In genomic region chr9:81626511-81626910, GRCh38 we compare ENCODE assay signal across 1 cellular context.
TF ChIP-seq lines count a peak whose summit lies in the region.

No MANE protein-coding gene starts in this region.

TF ChIP-seq in HCT116, 20 proteins besides CTCF, POLR2A, EP300 and RAD21 (continued from another document):
- TF ChIP-seq REST (IDR thresholded peaks at IDR 0.05; ENCODE audit: low read depth) (no peak), YY1 (IDR thresholded peaks at IDR 0.05; ENCODE audit: extremely low read depth, insufficient replicate concordance, low read depth, low read length) (no peak), ELF1 (IDR thresholded peaks at IDR 0.05; ENCODE audit: borderline replicate concordance, low read depth) (no peak), EGR1 (IDR thresholded peaks at IDR 0.05; ENCODE audit: low read depth) (no peak), TCF7L2 (IDR thresholded peaks at IDR 0.05; ENCODE audit: borderline replicate concordance, extremely low read depth, insufficient read depth, insufficient read length) (no peak)
- TF ChIP-seq, protein P1, sequence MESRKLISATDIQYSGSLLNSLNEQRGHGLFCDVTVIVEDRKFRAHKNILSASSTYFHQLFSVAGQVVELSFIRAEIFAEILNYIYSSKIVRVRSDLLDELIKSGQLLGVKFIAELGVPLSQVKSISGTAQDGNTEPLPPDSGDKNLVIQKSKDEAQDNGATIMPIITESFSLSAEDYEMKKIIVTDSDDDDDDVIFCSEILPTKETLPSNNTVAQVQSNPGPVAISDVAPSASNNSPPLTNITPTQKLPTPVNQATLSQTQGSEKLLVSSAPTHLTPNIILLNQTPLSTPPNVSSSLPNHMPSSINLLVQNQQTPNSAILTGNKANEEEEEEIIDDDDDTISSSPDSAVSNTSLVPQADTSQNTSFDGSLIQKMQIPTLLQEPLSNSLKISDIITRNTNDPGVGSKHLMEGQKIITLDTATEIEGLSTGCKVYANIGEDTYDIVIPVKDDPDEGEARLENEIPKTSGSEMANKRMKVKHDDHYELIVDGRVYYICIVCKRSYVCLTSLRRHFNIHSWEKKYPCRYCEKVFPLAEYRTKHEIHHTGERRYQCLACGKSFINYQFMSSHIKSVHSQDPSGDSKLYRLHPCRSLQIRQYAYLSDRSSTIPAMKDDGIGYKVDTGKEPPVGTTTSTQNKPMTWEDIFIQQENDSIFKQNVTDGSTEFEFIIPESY (IDR thresholded peaks at IDR 0.05; ENCODE audit: extremely low read depth, insufficient replicate concordance, low read length): no peak
